In the genomic region with DNA sequence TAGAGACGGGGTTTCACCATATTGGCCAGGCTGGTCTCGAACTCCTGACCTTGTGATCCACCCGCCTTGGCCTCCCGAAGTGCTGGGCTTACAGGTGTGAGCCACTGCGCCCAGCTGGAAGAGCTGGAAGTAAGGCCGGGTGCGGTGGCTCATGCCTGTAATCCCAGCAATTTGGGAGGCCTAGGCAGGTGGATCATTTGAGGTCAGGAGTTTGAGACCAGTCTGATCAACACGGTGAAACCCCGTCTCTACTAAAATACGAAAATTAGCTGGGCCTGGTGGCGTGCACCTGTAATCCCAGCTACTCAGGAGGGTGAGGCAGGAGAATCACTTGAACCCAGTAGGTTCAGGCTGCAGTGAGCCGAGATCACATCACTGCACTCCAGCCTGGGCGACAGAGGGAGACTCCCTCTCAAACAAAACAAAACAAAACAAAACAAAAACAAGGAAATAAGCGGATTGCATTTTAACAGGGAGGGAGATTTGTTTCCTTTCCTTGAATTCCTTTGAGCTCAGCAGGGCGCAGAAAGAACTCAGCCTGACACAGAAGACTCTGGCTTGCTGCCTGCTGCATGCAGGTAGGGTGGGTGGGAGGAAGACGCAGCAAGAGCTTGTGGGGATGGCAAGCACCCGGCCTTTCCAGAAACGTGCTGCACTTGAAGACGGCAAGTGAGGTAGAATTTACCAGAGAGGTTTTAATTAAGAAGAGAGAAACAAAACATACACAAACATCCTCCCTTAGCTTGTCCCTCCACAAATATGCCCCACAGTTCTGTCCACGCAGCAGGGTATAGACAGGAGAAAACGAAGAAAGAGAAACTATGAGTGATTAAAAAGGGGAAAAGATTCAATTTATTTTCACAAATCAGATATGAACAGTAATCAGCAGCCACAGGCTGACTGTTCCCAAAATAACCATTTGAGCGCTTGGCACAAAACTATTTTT, we compare ENCODE assay signal across 10 cellular contexts. TPM values are rescaled to one million over a fixed set of nuclear protein-coding genes. Genes with fewer than 3 reads are reported as not detected.
A peak's percentile ranks its signal among the peaks of the same experiment; 100 is the strongest.
DNase-seq lines count a peak whose midpoint lies in the region; ATAC-seq and TF ChIP-seq lines count a peak whose summit lies in the region.
"Had no signal": no experiment of that assay in that cellular context is flagged by ENCODE, and none has a peak within 500 bp of the region (broad histone marks: within the 10 kb centered on the region; RNA-seq: fewer than 3 reads in every experiment).

No MANE protein-coding gene starts in this region.

- WGBS in spleen, 5 donors, result 75 to 88% (median 80%) methylated on average over 22 of the region's 22 CpGs

- H3K27ac ChIP-seq in HUES48 (ENCODE audit: low read depth, low read length), result peak overlapping the region; percentile 91
- H3K27ac ChIP-seq in brain microvascular endothelial cell, result peak overlapping the region; percentile 72
- H3K27ac ChIP-seq in spleen, result peak overlapping the region; percentile 26 to 78 (median 69)

- no peak overlapping the region for H3K9ac ChIP-seq in HUES48 (ENCODE audit: low read depth, low read length)

- peak overlapping the region; percentile 31 for H3K4me3 ChIP-seq in HUES48 (ENCODE audit: low read depth, low read length)
- H3K4me3 ChIP-seq in brain microvascular endothelial cell (ENCODE audit: low read depth, low read length), result no peak overlapping the region
- H3K4me3 ChIP-seq in spleen, result no peak overlapping the region

- ATAC-seq in activated CD4-positive, CD25-positive, alpha-beta regulatory T cell treated with anti-CD3 and anti-CD28 coated beads, Interleukin-2, amount 50 U/mL, for 24 hours, result no peak

- peaks cover 9% of the 10 kb centered on the region; the same call in 1 of the 2 replicates for H3K36me3 ChIP-seq in HUES48 (ENCODE audit: control insufficient read depth, insufficient read depth, low read length)
- H3K36me3 ChIP-seq in brain microvascular endothelial cell (replicated peaks), result peaks cover 11% of the 10 kb centered on the region
- H3K36me3 ChIP-seq in spleen, result peaks cover 0 to 97% (median 19%) of the 10 kb centered on the region in 6 donors

- no peak for TF ChIP-seq POLR2A in spleen (IDR thresholded peaks at IDR 0.05)

- in situ Hi-C loops in brain microvascular endothelial cell (cut with HindIII; ENCODE audit: low pct_ligation_motif_present, low sequenced_read_pairs), result no loop called here

- no peaks in the 10 kb centered on the region for H3K9me3 ChIP-seq in HUES48 (ENCODE audit: control insufficient read depth, insufficient read depth, low read length)
- H3K9me3 ChIP-seq in spleen, result no peaks in the 10 kb centered on the region

- TF ChIP-seq CTCF in brain microvascular endothelial cell (IDR thresholded peaks at IDR 0.05; ENCODE audit: low read depth, low read length, missing control alignments), result no peak
- no peak for TF ChIP-seq CTCF in spleen (IDR thresholded peaks at IDR 0.05 in 8 of 11, conservative IDR thresholded peaks at IDR 0.05 in 3 of 11)

- intact Hi-C loops in spleen (cut with DNase I; ENCODE audit: low total_unique reads), result no loop called here

- H3K4me1 ChIP-seq in HUES48 (ENCODE audit: control insufficient read depth, insufficient read depth, low read length) (peaks cover 42% of the 10 kb centered on the region), spleen (peaks cover 30 to 83% (median 62%) of the 10 kb centered on the region in 6 donors)

- H3K27me3 ChIP-seq in HUES48 (ENCODE audit: control insufficient read depth, insufficient read depth, low read length) (no peaks in the 10 kb centered on the region), brain microvascular endothelial cell (replicated peaks) (no peaks in the 10 kb centered on the region), spleen (replicated peaks in 1 of 7) (no peaks in the 10 kb centered on the region)

- DNase-seq in brain microvascular endothelial cell (no peak), iPS-NIHi11 (ENCODE audit: low spot score) (peak; percentile 59), spleen (peak; percentile 33), HuH-7.5 (ENCODE audit: low spot score) (no peak), NCI-H2029 (lab: John Stamatoyannopoulos, UW) (no peak)
- no peak for DNase-seq in NK-92 treated with Interleukin-12 subunit alpha and Interleukin-12 subunit beta, amount 100 ng/mL, for 24 hours (lab: John Stamatoyannopoulos, UW)
- DNase-seq: activated CD4-positive, alpha-beta T cell treated with anti-CD3 and anti-CD28 coated beads, Interleukin-2, amount 50 U/mL, for 48 hours; stimulated activated CD4-positive, alpha-beta T cell treated with anti-CD3 and anti-CD28 coated beads, Interleukin-2, amount 100 ng/mL, for 48 hours had no signal

RNA-seq across cellular contexts. Expression of a gene that starts 40.8 kb away (rescaled TPM):
- total RNA-seq in spleen, result 100 to 1,000 TPM in 4 of 7 donors, 10 to 100 TPM in 3; 63.8 to 162 (median 101) TPM
- polyA plus RNA-seq in spleen, result 10 to 100 TPM; 31.9 to 72.1 (median 33.5) TPM

Comparison
In these comparisons a context has a peak if more than half of its experiments do, and no peak if none do; other contexts are left out.
1. DNase-seq: peak in iPS-NIHi11 (single experiment) and spleen (single experiment); none in brain microvascular endothelial cell (single experiment), NK-92 treated with Interleukin-12 subunit alpha and Interleukin-12 subunit beta, amount 100 ng/mL, for 24 hours (single experiment), HuH-7.5 (single experiment) and NCI-H2029 (single experiment).
2. Peak in every context shown above with its lines, with median percentiles within 50 percentile points of each other: H3K27ac ChIP-seq.